In genomic region chr16:80996688-80997138, GRCh38 we compare ENCODE assay signal across 10 cellular contexts. TPM values are rescaled to one million over a fixed set of nuclear protein-coding genes. Genes with fewer than 3 reads are reported as not detected.
DNase-seq lines count a peak whose midpoint lies in the region; ATAC-seq lines count a peak whose summit lies in the region.
"Had no signal": no experiment of that assay in that cellular context is flagged by ENCODE, and none has a peak within 500 bp of the region (broad histone marks: within the 10 kb centered on the region; RNA-seq: fewer than 3 reads in every experiment).

No MANE protein-coding gene starts in this region.

- H3K4me1 Mint-ChIP-seq in activated CD4-positive, alpha-beta T cell treated with anti-CD3 and anti-CD28 coated beads for 36 hours = peaks cover 68% of the 10 kb centered on the region
- H3K4me1 Mint-ChIP-seq in effector memory CD8-positive, alpha-beta T cell (ENCODE audit: low read depth in 2 of 2) = peaks cover 30 to 43% of the 10 kb centered on the region in 2 donors
- H3K4me1 Mint-ChIP-seq in stimulated activated effector memory CD8-positive, alpha-beta T cell treated with anti-CD3 and anti-CD28 coated beads, Interleukin-12 subunit alpha, Interleukin-12 subunit beta, amount 100 ng/mL, for 72 hours = peaks cover 39% of the 10 kb centered on the region

- POLR2A ChIA-PET in activated CD4-positive, alpha-beta T cell treated with anti-CD3 and anti-CD28 coated beads for 36 hours (lab: Charles Lee) = no interaction called here

- peaks cover 37% of the 10 kb centered on the region for H3K36me3 Mint-ChIP-seq in activated CD4-positive, alpha-beta T cell treated with anti-CD3 and anti-CD28 coated beads for 36 hours (ENCODE audit: low read depth)
- peaks cover 6% of the 10 kb centered on the region for H3K36me3 Mint-ChIP-seq in effector memory CD8-positive, alpha-beta T cell (ENCODE audit: insufficient read depth)
- H3K36me3 Mint-ChIP-seq in stimulated activated effector memory CD8-positive, alpha-beta T cell treated with anti-CD3 and anti-CD28 coated beads, Interleukin-12 subunit alpha, Interleukin-12 subunit beta, amount 100 ng/mL, for 72 hours = peaks cover 23% of the 10 kb centered on the region

- ATAC-seq in activated CD4-positive, alpha-beta T cell treated with anti-CD3 and anti-CD28 coated beads for 36 hours = no peak
- ATAC-seq in HG03521 (IDR thresholded peaks at IDR 0.05; ENCODE audit: unreplicated experiment) (peak; percentile 14), GM18517 (IDR thresholded peaks at IDR 0.05; ENCODE audit: unreplicated experiment) (no peak)
- ATAC-seq in effector memory CD8-positive, alpha-beta T cell (replicated peaks) = peak; percentile 54
- no peak for ATAC-seq in stimulated activated effector memory CD8-positive, alpha-beta T cell treated with anti-CD3 and anti-CD28 coated beads, Interleukin-12 subunit alpha, Interleukin-12 subunit beta, amount 100 ng/mL, for 72 hours

- no peaks in the 10 kb centered on the region for H3K27me3 Mint-ChIP-seq in activated CD4-positive, alpha-beta T cell treated with anti-CD3 and anti-CD28 coated beads for 36 hours
- no peaks in the 10 kb centered on the region for H3K27me3 Mint-ChIP-seq in effector memory CD8-positive, alpha-beta T cell

- H3K4me3 Mint-ChIP-seq in activated CD4-positive, alpha-beta T cell treated with anti-CD3 and anti-CD28 coated beads for 36 hours = peak overlapping the region; percentile 70
- H3K4me3 Mint-ChIP-seq in effector memory CD8-positive, alpha-beta T cell = peak overlapping the region; percentile 84 to 94
- peak overlapping the region; percentile 78 for H3K4me3 Mint-ChIP-seq in stimulated activated effector memory CD8-positive, alpha-beta T cell treated with anti-CD3 and anti-CD28 coated beads, Interleukin-12 subunit alpha, Interleukin-12 subunit beta, amount 100 ng/mL, for 72 hours

- peak overlapping the region; percentile 87 for H3K27ac Mint-ChIP-seq in activated CD4-positive, alpha-beta T cell treated with anti-CD3 and anti-CD28 coated beads for 36 hours
- H3K27ac Mint-ChIP-seq in effector memory CD8-positive, alpha-beta T cell = peak overlapping the region; percentile 94 to 97
- H3K27ac Mint-ChIP-seq in stimulated activated effector memory CD8-positive, alpha-beta T cell treated with anti-CD3 and anti-CD28 coated beads, Interleukin-12 subunit alpha, Interleukin-12 subunit beta, amount 100 ng/mL, for 72 hours = peak overlapping the region; percentile 94

- intact Hi-C loops in activated CD4-positive, alpha-beta T cell treated with anti-CD3 and anti-CD28 coated beads for 36 hours (cut with DNase I, micrococcal nuclease) = no loop called here

- peaks cover 2% of the 10 kb centered on the region for H3K9me3 Mint-ChIP-seq in activated CD4-positive, alpha-beta T cell treated with anti-CD3 and anti-CD28 coated beads for 36 hours (ENCODE audit: low read depth)
- no peaks in the 10 kb centered on the region for H3K9me3 Mint-ChIP-seq in effector memory CD8-positive, alpha-beta T cell
- no peaks in the 10 kb centered on the region for H3K9me3 Mint-ChIP-seq in stimulated activated effector memory CD8-positive, alpha-beta T cell treated with anti-CD3 and anti-CD28 coated beads, Interleukin-12 subunit alpha, Interleukin-12 subunit beta, amount 100 ng/mL, for 72 hours

- DNase-seq in activated CD4-positive, alpha-beta T cell treated with anti-CD3 and anti-CD28 coated beads for 36 hours = no peak
- DNase-seq in activated CD4-positive, alpha-beta T cell treated with anti-CD3 and anti-CD28 coated beads, Interleukin-2, amount 50 U/mL, for 4 hours = no peak
- DNase-seq in effector memory CD8-positive, alpha-beta T cell = no peak
- DNase-seq in stimulated activated effector memory CD8-positive, alpha-beta T cell treated with anti-CD3 and anti-CD28 coated beads, Interleukin-12 subunit alpha, Interleukin-12 subunit beta, amount 100 ng/mL, for 72 hours (ENCODE audit: low spot score in 2 of 2) = no peak
- DNase-seq in ecto neural progenitor cell (ENCODE audit: low spot score) (no peak), NCI-H1105 (lab: John Stamatoyannopoulos, UW) (no peak)
- DNase-seq: GOT3, T1000 had no signal

- CTCF ChIA-PET in activated CD4-positive, alpha-beta T cell treated with anti-CD3 and anti-CD28 coated beads for 36 hours (lab: Charles Lee) = interaction anchor here (1.1 kb wide), 1 partner anchor 22 kb away, joined by 4 read pairs; no protein-coding TSS in a partner anchor

RNA-seq across cellular contexts. Expression of gene CMC2, which starts 10.0 kb away (rescaled TPM):
- 100 to 1,000 TPM in 1 of 2 experiments, 10 to 100 TPM in 1; 100.0 to 114 TPM for total RNA-seq in activated CD4-positive, alpha-beta T cell treated with anti-CD3 and anti-CD28 coated beads for 36 hours

RNA-seq across cellular contexts. Expression of gene CENPN, which starts 10.3 kb away (rescaled TPM):
- 10 to 100 TPM; 45.7 to 56.3 TPM for total RNA-seq in activated CD4-positive, alpha-beta T cell treated with anti-CD3 and anti-CD28 coated beads for 36 hours

RNA-seq across cellular contexts. Expression of gene ATMIN, which starts 38.9 kb away (rescaled TPM):
- 10 to 100 TPM; 20.3 to 31.2 TPM for total RNA-seq in activated CD4-positive, alpha-beta T cell treated with anti-CD3 and anti-CD28 coated beads for 36 hours

Comparison
In these comparisons a context has a peak if more than half of its experiments do, and no peak if none do; other contexts are left out.
1. ATAC-seq: peak in HG03521 (single experiment) and effector memory CD8-positive, alpha-beta T cell (single experiment); none in activated CD4-positive, alpha-beta T cell treated with anti-CD3 and anti-CD28 coated beads for 36 hours (single experiment), stimulated activated effector memory CD8-positive, alpha-beta T cell treated with anti-CD3 and anti-CD28 coated beads, Interleukin-12 subunit alpha, Interleukin-12 subunit beta, amount 100 ng/mL, for 72 hours (single experiment) and GM18517 (single experiment).
2. Peak in every context shown above with its lines, with median percentiles within 50 percentile points of each other: H3K27ac Mint-ChIP-seq and H3K4me3 Mint-ChIP-seq.